12 cellular contexts compared by ENCODE assay signal in genomic region chr1:155932085-155932484, GRCh38. TPM values are rescaled to one million over a fixed set of nuclear protein-coding genes. Genes with fewer than 3 reads are reported as not detected.
DNase-seq lines count a peak whose midpoint lies in the region; ATAC-seq, FAIRE-seq and TF ChIP-seq lines count a peak whose summit lies in the region.
"Had no signal": no experiment of that assay in that cellular context is flagged by ENCODE, and none has a peak within 500 bp of the region (broad histone marks: within the 10 kb centered on the region; RNA-seq: fewer than 3 reads in every experiment).

No MANE protein-coding gene starts in this region.

- H3K27ac ChIP-seq in BLaER1 (no peak overlapping the region), HUES6 (ENCODE audit: low read depth, low read length) (no peak overlapping the region), astrocyte (ENCODE audit: low read depth, low read length) (peak overlapping the region; percentile 7), SJCRH30 (no peak overlapping the region)

- H2AFZ ChIP-seq in astrocyte (ENCODE audit: low read depth, low read length), result no peak overlapping the region

- H3K27ac Mint-ChIP-seq in astrocyte (ENCODE audit: unreplicated experiment), result no peak overlapping the region

- H3K36me3 ChIP-seq in BLaER1 (peaks cover 66% of the 10 kb centered on the region), HUES6 (ENCODE audit: control insufficient read depth, insufficient read depth, low read length) (peaks cover 68% of the 10 kb centered on the region), astrocyte (ENCODE audit: insufficient read depth, low read length) (peaks cover 40% of the 10 kb centered on the region), SJCRH30 (peaks cover 56% of the 10 kb centered on the region)

- no peak for ATAC-seq in GM18505 (IDR thresholded peaks at IDR 0.05; ENCODE audit: unreplicated experiment)

- H4K20me1 ChIP-seq in BLaER1, result peaks cover 68% of the 10 kb centered on the region
- peaks cover 52% of the 10 kb centered on the region for H4K20me1 ChIP-seq in astrocyte (ENCODE audit: insufficient read depth, low read length)

- H3K4me1 Mint-ChIP-seq in astrocyte (ENCODE audit: low read depth, unreplicated experiment), result peaks cover 15% of the 10 kb centered on the region

- H3K9ac ChIP-seq in BLaER1, result peak overlapping the region; percentile 50
- no peak overlapping the region for H3K9ac ChIP-seq in HUES6 (ENCODE audit: low read length)
- H3K9ac ChIP-seq in astrocyte (ENCODE audit: low read length), result peak overlapping the region; percentile 19

- no peak overlapping the region for H3K4me3 Mint-ChIP-seq in astrocyte (ENCODE audit: unreplicated experiment)

- H3K4me2 ChIP-seq in BLaER1 (peak overlapping the region; percentile 84), astrocyte (ENCODE audit: low read length) (peak overlapping the region; percentile 86)

- H3K4me1 ChIP-seq in BLaER1 (peaks cover 43% of the 10 kb centered on the region), HUES6 (ENCODE audit: control insufficient read depth, insufficient read depth, low read length) (peaks cover 17% of the 10 kb centered on the region), astrocyte (ENCODE audit: insufficient read depth, low read length) (peaks cover 36% of the 10 kb centered on the region), SJCRH30 (peaks cover 12% of the 10 kb centered on the region)

- H3K79me2 ChIP-seq in astrocyte (ENCODE audit: insufficient read depth, low read length), result peaks cover 67% of the 10 kb centered on the region

- no peak for TF ChIP-seq POLR2A in GM18505 (IDR thresholded peaks at IDR 0.05; ENCODE audit: borderline replicate concordance, extremely low read depth, insufficient read depth, insufficient read length)

- FAIRE-seq in astrocyte (lab: Jason Lieb, UNC), result no peak
- FAIRE-seq: frontal cortex, G401.6 had no signal

- no peaks in the 10 kb centered on the region for H3K27me3 Mint-ChIP-seq in astrocyte (ENCODE audit: low read depth, unreplicated experiment)

- peaks cover 6% of the 10 kb centered on the region for H3K36me3 Mint-ChIP-seq in astrocyte (ENCODE audit: low read depth, unreplicated experiment)

- no peak overlapping the region for H3K4me3 ChIP-seq in BLaER1
- peak overlapping the region; percentile 33 for H3K4me3 ChIP-seq in HUES6 (ENCODE audit: low read depth, low read length)
- H3K4me3 ChIP-seq in astrocyte (ENCODE audit: insufficient read depth, low read depth, low read length), result peak overlapping the region; percentile 80
- H3K4me3 ChIP-seq in SJCRH30, result no peak overlapping the region

- DNase-seq in astrocyte (ENCODE audit: low read depth) (no peak), kidney tubule cell (ENCODE audit: low spot score) (peak; percentile 92), NOMO-1 (lab: John Stamatoyannopoulos, UW; ENCODE audit: unreplicated experiment in 2 of 2) (no peak), A172 (ENCODE audit: low spot score) (no peak), SJCRH30 (no peak)
- DNase-seq: activated gamma-delta T cell treated with Interleukin-2 at 50 U/mL for 16 hours had no signal

- H3K27me3 ChIP-seq in BLaER1 (no peaks in the 10 kb centered on the region), HUES6 (ENCODE audit: control insufficient read depth, insufficient read depth, low read length) (no peaks in the 10 kb centered on the region), astrocyte (ENCODE audit: insufficient read depth, low read length) (no peaks in the 10 kb centered on the region), SJCRH30 (no peaks in the 10 kb centered on the region)

- TF ChIP-seq CTCF in astrocyte (IDR thresholded peaks at IDR 0.05; ENCODE audit: insufficient read depth, low read depth, low read length), result no peak

- H3K9me3 ChIP-seq in BLaER1, result no peaks in the 10 kb centered on the region
- H3K9me3 ChIP-seq in HUES6 (ENCODE audit: control insufficient read depth, insufficient read depth, low read depth, low read length), result no peaks in the 10 kb centered on the region
- no peaks in the 10 kb centered on the region for H3K9me3 ChIP-seq in astrocyte (ENCODE audit: insufficient read depth, low read depth, low read length)
- no peaks in the 10 kb centered on the region for H3K9me3 ChIP-seq in SJCRH30 (replicated peaks)

- H3K9me3 Mint-ChIP-seq in astrocyte (ENCODE audit: unreplicated experiment), result no peaks in the 10 kb centered on the region

RNA-seq across cellular contexts. Expression of gene KHDC4, which starts 2.1 kb away (rescaled TPM):
- 44.6 and 48.2 TPM in 2 replicates for total RNA-seq in astrocyte
- 52.3 and 53.9 TPM in 2 replicates for total RNA-seq in A172 (2014; rRNA removed; shearing (Covaris generic))
- total RNA-seq in SJCRH30 (2014; rRNA removed; shearing (Covaris generic)), result 36.4 and 52.1 TPM in 2 replicates

RNA-seq across cellular contexts. Expression of gene RXFP4, which starts 9.4 kb away (rescaled TPM):
- not detected in 2 replicates for total RNA-seq in astrocyte
- not detected in 2 replicates for total RNA-seq in A172 (2014; rRNA removed; shearing (Covaris generic))
- 0.08 TPM in 1 of 2 replicates, not detected in the other for total RNA-seq in SJCRH30 (2014; rRNA removed; shearing (Covaris generic))
- total RNA-seq: frontal cortex, myocyte had no signal

RNA-seq across cellular contexts. Expression of gene RIT1, which starts 20.9 kb away (rescaled TPM):
- 59.4 and 63.2 TPM in 2 replicates for total RNA-seq in astrocyte
- total RNA-seq in A172 (2014; rRNA removed; shearing (Covaris generic)), result 65.1 and 81.9 TPM in 2 replicates
- 19.4 and 26.0 TPM in 2 replicates for total RNA-seq in SJCRH30 (2014; rRNA removed; shearing (Covaris generic))

RNA-seq across cellular contexts. Expression of gene ARHGEF2, which starts 46.3 kb away (rescaled TPM):
- total RNA-seq in astrocyte, result 98.3 and 99.3 TPM in 2 replicates
- 153 and 155 TPM in 2 replicates for total RNA-seq in A172 (2014; rRNA removed; shearing (Covaris generic))
- total RNA-seq in SJCRH30 (2014; rRNA removed; shearing (Covaris generic)), result 152 and 167 TPM in 2 replicates

Comparison
In these comparisons a context has a peak if more than half of its experiments do, and no peak if none do; other contexts are left out.
1. H3K4me3 ChIP-seq: peak in HUES6 (single experiment) and astrocyte (single experiment); none in BLaER1 (single experiment) and SJCRH30 (single experiment).